ENCODE assay signal across 8 cellular contexts in the genomic region with DNA sequence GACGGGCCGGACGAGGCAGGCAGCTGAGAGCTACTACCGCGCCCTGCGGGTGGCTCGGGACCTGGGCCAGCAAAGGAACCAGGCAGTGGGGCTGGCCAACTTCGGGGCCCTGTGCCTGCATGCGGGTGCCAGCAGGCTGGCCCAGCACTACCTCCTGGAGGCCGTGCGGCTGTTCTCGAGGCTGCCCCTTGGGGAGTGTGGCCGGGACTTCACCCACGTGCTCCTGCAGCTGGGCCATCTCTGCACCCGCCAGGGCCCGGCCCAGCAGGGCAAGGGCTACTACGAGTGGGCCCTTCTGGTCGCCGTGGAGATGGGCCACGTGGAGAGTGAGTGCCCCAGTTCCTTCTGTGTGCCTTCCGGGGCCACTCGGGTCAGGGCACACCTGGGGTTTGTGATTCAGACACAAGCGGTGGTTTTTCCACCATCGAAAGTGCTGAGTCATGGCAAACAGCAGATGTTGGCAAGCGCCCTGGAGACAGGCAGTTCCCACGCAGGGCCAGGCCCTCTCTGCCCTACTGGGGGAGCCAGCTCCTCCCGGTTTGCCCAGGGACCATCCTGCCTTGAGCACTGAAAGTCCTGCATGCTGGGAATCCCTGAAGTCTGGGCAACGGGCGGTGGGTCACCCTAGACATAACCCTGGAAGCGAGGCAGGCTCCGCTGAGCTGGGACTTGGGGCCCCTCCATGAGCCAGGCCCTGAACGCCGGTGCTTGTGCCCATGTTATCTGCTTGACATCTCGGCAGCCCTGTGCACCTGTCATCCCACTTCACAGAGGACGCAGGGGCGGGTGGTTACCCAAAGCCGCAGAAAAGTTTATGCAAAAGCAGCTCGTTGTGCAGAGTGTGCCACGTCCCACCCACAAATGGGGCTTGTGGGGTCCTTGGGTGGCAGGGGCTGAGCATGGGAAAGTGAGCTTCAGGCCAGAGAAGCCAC.
DNase-seq lines count a peak whose midpoint lies in the region; ATAC-seq and TF ChIP-seq lines count a peak whose summit lies in the region.

No MANE protein-coding gene starts in this region.

- H3K27ac ChIP-seq in BLaER1, result peak overlapping the region; percentile 85

- in situ Hi-C loops in astrocyte of the cerebellum (cut with HindIII; ENCODE audit: low sequenced_read_pairs) (no loop called here), ACHN (cut with HindIII; ENCODE audit: low pct_ligation_motif_present, low pct_unique_long_range_greater_than_20kb, low sequenced_read_pairs) (no loop called here)

- H3K4me2 ChIP-seq in BLaER1, result peak overlapping the region; percentile 89

- H4K20me1 ChIP-seq in BLaER1, result peaks cover 68% of the 10 kb centered on the region

- DNase-seq in T-helper 22 cell (ENCODE audit: low read depth) (peak; percentile 74), astrocyte of the cerebellum (ENCODE audit: low read depth) (peak; percentile 50), left kidney (ENCODE audit: low read depth, low spot score) (peak; percentile 51), ACHN (no peak)
- DNase-seq in stimulated activated CD8-positive, alpha-beta memory T cell treated with anti-CD3 and anti-CD28 coated beads, Interleukin-12 subunit alpha, Interleukin-12 subunit beta, amount 100 ng/mL, for 24 hours (ENCODE audit: extremely low read depth), result peak; percentile 46

- peak overlapping the region; percentile 63; the same call in 1 of the 2 replicates for H3K9ac ChIP-seq in BLaER1

- peaks cover 81% of the 10 kb centered on the region for H3K4me1 ChIP-seq in BLaER1

- no peaks in the 10 kb centered on the region for H3K27me3 ChIP-seq in BLaER1

- peaks cover 62% of the 10 kb centered on the region for H3K36me3 ChIP-seq in BLaER1

- no peaks in the 10 kb centered on the region for H3K9me3 ChIP-seq in BLaER1

- peak overlapping the region; percentile 38; the same call in 1 of the 2 replicates for H3K4me3 ChIP-seq in BLaER1
- H3K4me3 ChIP-seq in astrocyte of the cerebellum (ENCODE audit: low read depth, low read length), result no peak overlapping the region

- no peak for TF ChIP-seq CTCF in astrocyte of the cerebellum (IDR thresholded peaks at IDR 0.05; ENCODE audit: low read depth, low read length, missing control alignments)

- peak; percentile 76 for ATAC-seq in GM19397 (IDR thresholded peaks at IDR 0.05; ENCODE audit: unreplicated experiment)
- peak; percentile 49 for ATAC-seq in HG03469 (IDR thresholded peaks at IDR 0.05; ENCODE audit: unreplicated experiment)
